In the genomic region with DNA sequence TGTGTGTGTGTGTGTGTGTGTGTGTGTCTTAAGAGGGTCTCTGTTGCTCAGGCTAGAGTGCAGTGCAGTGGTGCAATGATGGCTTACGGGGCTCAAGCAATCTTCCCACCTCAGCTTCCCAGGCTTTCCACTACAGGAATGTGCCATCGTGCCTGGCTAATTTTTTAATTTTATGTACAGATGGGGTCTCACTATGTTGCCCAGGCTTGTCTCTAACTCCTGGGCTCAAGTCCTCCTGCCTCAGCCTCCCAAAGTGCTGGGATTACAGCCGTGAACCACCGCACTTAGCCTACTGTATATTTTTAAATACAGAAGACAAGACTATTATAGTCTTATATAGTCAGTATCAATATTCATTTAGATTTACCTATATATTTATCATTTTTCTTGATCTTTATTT, we compare ENCODE assay signal across 35 cellular contexts.
"Had no signal": no experiment of that assay in that cellular context is flagged by ENCODE, and none has a peak within 500 bp of the region (broad histone marks: within the 10 kb centered on the region; RNA-seq: fewer than 3 reads in every experiment).

No MANE protein-coding gene starts in this region.

- H3K4me3 ChIP-seq: MG63 had no signal

- DNase-seq: Karpas-422, Kasumi-1, MG63, MM.1S, MV-4-11, NCI-H1048, NCI-H1092, NCI-H1092 treated with DMSO at 0.1 percent for 48 hours, NCI-H1105, NCI-H1105 treated with DMSO at 0.1 percent for 48 hours, NCI-H1417, NCI-H1417 treated with DMSO at 0.1 percent for 48 hours, NCI-H1436, NCI-H1436 treated with DMSO at 0.1 percent for 48 hours, NCI-H146, NCI-H1694, NCI-H1694 treated with DMSO at 0.1 percent for 48 hours, NCI-H187, NCI-H187 treated with DMSO at 0.1 percent for 48 hours, NCI-H1930, NCI-H2029, NCI-H2029 treated with DMSO at 0.1 percent for 48 hours, NCI-H2081, NCI-H2081 treated with DMSO at 0.1 percent for 48 hours, NCI-H2107, NCI-H2171, NCI-H2171 treated with DMSO at 0.1 percent for 48 hours, NCI-H2227 treated with DMSO at 0.1 percent for 48 hours, NCI-H226, NCI-H345, NCI-H446, NCI-H446 treated with DMSO at 0.1 percent for 48 hours, NCI-H510A, NCI-H510A treated with DMSO at 0.1 percent for 48 hours, NCI-H524 had no signal

- H3K27me3 ChIP-seq: MG63 had no signal
